ENCODE assay signal across 8 cellular contexts in genomic region chr13:46341112-46341711, GRCh38. TPM values are rescaled to one million over a fixed set of nuclear protein-coding genes. Genes with fewer than 3 reads are reported as not detected.
DNase-seq lines count a peak whose midpoint lies in the region; ATAC-seq and TF ChIP-seq lines count a peak whose summit lies in the region.

No MANE protein-coding gene starts in this region.

- peaks cover 18% of the 10 kb centered on the region for H3K36me3 Mint-ChIP-seq in stimulated activated naive CD8-positive, alpha-beta T cell treated with anti-CD3 and anti-CD28 coated beads, Interleukin-15, Interleukin-2, amounts not matched to agents 100 ng/mL and 50 ng/mL, for 24 hours (ENCODE audit: low read depth)
- H3K36me3 Mint-ChIP-seq in GM23338 (ENCODE audit: low read depth), result no peaks in the 10 kb centered on the region; the same call in 2 of the 3 replicates

- H3K36me3 ChIP-seq in Loucy (ENCODE audit: insufficient read depth, low read length) (peaks cover 5% of the 10 kb centered on the region; the same call in 1 of the 2 replicates), GM23338 (ENCODE audit: insufficient read depth) (no peaks in the 10 kb centered on the region), Karpas-422 (ENCODE audit: insufficient read depth, low read length) (no peaks in the 10 kb centered on the region), thyroid gland (no peaks in the 10 kb centered on the region)

- H3K27ac ChIP-seq in GM23338 (ENCODE audit: low read depth) (no peak overlapping the region), Karpas-422 (ENCODE audit: low read length) (no peak overlapping the region), thyroid gland (no peak overlapping the region)

- H3K27me3 Mint-ChIP-seq in stimulated activated naive CD8-positive, alpha-beta T cell treated with anti-CD3 and anti-CD28 coated beads, Interleukin-15, Interleukin-2, amounts not matched to agents 100 ng/mL and 50 ng/mL, for 24 hours, result no peaks in the 10 kb centered on the region
- no peaks in the 10 kb centered on the region for H3K27me3 Mint-ChIP-seq in GM23338 (ENCODE audit: insufficient read depth, low read depth, poor library complexity)

- H3K9me3 Mint-ChIP-seq in stimulated activated naive CD8-positive, alpha-beta T cell treated with anti-CD3 and anti-CD28 coated beads, Interleukin-15, Interleukin-2, amounts not matched to agents 100 ng/mL and 50 ng/mL, for 24 hours, result peaks cover 5% of the 10 kb centered on the region
- peaks cover 7% of the 10 kb centered on the region for H3K9me3 Mint-ChIP-seq in GM23338

- TF ChIP-seq CTCF in Loucy (conservative IDR thresholded peaks at IDR 0.05; ENCODE audit: low read length) (no peak), choroid plexus epithelial cell (conservative IDR thresholded peaks at IDR 0.05; ENCODE audit: low read depth, low read length) (no peak), GM23338 (conservative IDR thresholded peaks at IDR 0.05; ENCODE audit: low read depth in 2 of 2) (no peak), thyroid gland (IDR thresholded peaks at IDR 0.05) (no peak)

- peak overlapping the region; percentile 83 for H3K27ac Mint-ChIP-seq in stimulated activated naive CD8-positive, alpha-beta T cell treated with anti-CD3 and anti-CD28 coated beads, Interleukin-15, Interleukin-2, amounts not matched to agents 100 ng/mL and 50 ng/mL, for 24 hours
- no peak overlapping the region for H3K27ac Mint-ChIP-seq in GM23338

- H3K4me1 ChIP-seq in Loucy (ENCODE audit: insufficient read depth, low read length, poor library complexity, severe bottlenecking) (peaks cover 14% of the 10 kb centered on the region), GM23338 (ENCODE audit: insufficient read depth) (no peaks in the 10 kb centered on the region), Karpas-422 (ENCODE audit: low read length) (no peaks in the 10 kb centered on the region), thyroid gland (peaks cover 10 to 18% of the 10 kb centered on the region in 2 donors)

- no peak overlapping the region for H3K9ac ChIP-seq in Loucy (ENCODE audit: low read depth, low read length, poor library complexity, severe bottlenecking)
- H3K9ac ChIP-seq in Karpas-422 (ENCODE audit: low read length), result no peak overlapping the region

- peak; percentile 70 for ATAC-seq in GM21423 (IDR thresholded peaks at IDR 0.05; ENCODE audit: unreplicated experiment)
- ATAC-seq in GM23338, result no peak

- H3K79me2 ChIP-seq in Loucy (ENCODE audit: insufficient read depth, low read length), result no peaks in the 10 kb centered on the region
- no peaks in the 10 kb centered on the region for H3K79me2 ChIP-seq in GM23338 (replicated peaks; ENCODE audit: insufficient read depth)
- no peaks in the 10 kb centered on the region for H3K79me2 ChIP-seq in Karpas-422 (ENCODE audit: low read length)

- H3K9me2 ChIP-seq in Loucy (replicated peaks; ENCODE audit: low read depth, low read length), result no peaks in the 10 kb centered on the region
- H3K9me2 ChIP-seq in GM23338 (ENCODE audit: insufficient read depth), result no peaks in the 10 kb centered on the region
- no peaks in the 10 kb centered on the region for H3K9me2 ChIP-seq in Karpas-422 (replicated peaks; ENCODE audit: insufficient read depth, low read length)

- H3K9me3 ChIP-seq in Loucy (ENCODE audit: insufficient read depth, low read depth, low read length) (no peaks in the 10 kb centered on the region), Karpas-422 (ENCODE audit: low read length) (no peaks in the 10 kb centered on the region), thyroid gland (no peaks in the 10 kb centered on the region)

- H4K20me1 ChIP-seq in Loucy (ENCODE audit: insufficient read depth, low read length, poor library complexity, severe bottlenecking), result no peaks in the 10 kb centered on the region
- no peaks in the 10 kb centered on the region for H4K20me1 ChIP-seq in GM23338 (replicated peaks; ENCODE audit: insufficient read depth)
- no peaks in the 10 kb centered on the region for H4K20me1 ChIP-seq in Karpas-422 (ENCODE audit: insufficient read depth, low read depth, low read length)

- H3K4me3 ChIP-seq in Loucy (ENCODE audit: low read length, poor library complexity, severe bottlenecking) (no peak overlapping the region), choroid plexus epithelial cell (ENCODE audit: low read depth, low read length) (no peak overlapping the region), GM23338 (no peak overlapping the region), Karpas-422 (ENCODE audit: low read length) (no peak overlapping the region), thyroid gland (replicated peaks in 1 of 3) (no peak overlapping the region)

- peaks cover 59% of the 10 kb centered on the region for H3K4me1 Mint-ChIP-seq in stimulated activated naive CD8-positive, alpha-beta T cell treated with anti-CD3 and anti-CD28 coated beads, Interleukin-15, Interleukin-2, amounts not matched to agents 100 ng/mL and 50 ng/mL, for 24 hours (ENCODE audit: low read depth)
- no peaks in the 10 kb centered on the region for H3K4me1 Mint-ChIP-seq in GM23338

- H2AFZ ChIP-seq in Loucy (ENCODE audit: low read length), result peak overlapping the region; percentile 58
- no peak overlapping the region for H2AFZ ChIP-seq in GM23338
- H2AFZ ChIP-seq in Karpas-422 (ENCODE audit: low read length), result no peak overlapping the region

- no peaks in the 10 kb centered on the region for H3F3A ChIP-seq in Loucy (ENCODE audit: low read depth)
- no peaks in the 10 kb centered on the region for H3F3A ChIP-seq in GM23338 (replicated peaks; ENCODE audit: low read depth)

- TF ChIP-seq POLR2A in thyroid gland (IDR thresholded peaks at IDR 0.05), result no peak

- H3K4me3 Mint-ChIP-seq in stimulated activated naive CD8-positive, alpha-beta T cell treated with anti-CD3 and anti-CD28 coated beads, Interleukin-15, Interleukin-2, amounts not matched to agents 100 ng/mL and 50 ng/mL, for 24 hours, result peak overlapping the region; percentile 46
- H3K4me3 Mint-ChIP-seq in GM23338, result no peak overlapping the region

- H3K27me3 ChIP-seq in Loucy (ENCODE audit: insufficient read depth, low read length, poor library complexity, severe bottlenecking), result no peaks in the 10 kb centered on the region
- no peaks in the 10 kb centered on the region for H3K27me3 ChIP-seq in GM23338 (ENCODE audit: insufficient read depth)
- H3K27me3 ChIP-seq in Karpas-422 (ENCODE audit: low read length), result no peaks in the 10 kb centered on the region
- no peaks in the 10 kb centered on the region for H3K27me3 ChIP-seq in thyroid gland

- DNase-seq in EL (peak; percentile 80), choroid plexus epithelial cell (ENCODE audit: low read depth) (peak; percentile 78), GM23338 (ENCODE audit: low spot score) (no peak), Karpas-422 (no peak), thyroid gland (no peak)

- peak overlapping the region; percentile 25 for H3K4me2 ChIP-seq in Loucy (ENCODE audit: low read depth, low read length, poor library complexity, severe bottlenecking)
- no peak overlapping the region for H3K4me2 ChIP-seq in GM23338
- H3K4me2 ChIP-seq in Karpas-422 (ENCODE audit: low read depth, low read length, poor library complexity, severe bottlenecking), result no peak overlapping the region

- intact Hi-C loops in thyroid gland (cut with DNase I), result no loop called here

- 90 to 96% methylated on average over 1 of the region's 1 CpG for WGBS in thyroid gland, 2 donors

TF ChIP-seq in GM23338, 12 proteins besides CTCF, POLR2A, EP300 and RAD21 (continues in another document):
- TF ChIP-seq NANOG (IDR thresholded peaks at IDR 0.05; ENCODE audit: borderline replicate concordance), result no peak
- no peak for TF ChIP-seq ZNF114 (CRISPR knock-in tag; IDR thresholded peaks at IDR 0.05)
- TF ChIP-seq JUNB (IDR thresholded peaks at IDR 0.05; ENCODE audit: unreplicated experiment), result no peak

RNA-seq across cellular contexts. Expression of gene RUBCNL, which starts 45.8 kb away (rescaled TPM):
- 4.2 and 5.9 TPM in 2 replicates for total RNA-seq in GM23338 (2014; rRNA removed; shearing (Covaris generic))
- 2.9 and 4.2 TPM in 2 replicates for polyA plus RNA-seq in GM23338 (2016; fragmentation: Nextera tagmentation; extraction: Ambion mirVana)
- total RNA-seq in Karpas-422 (2014; rRNA removed; shearing (Covaris generic); ENCODE audit: low replicate concordance), result 0.14 TPM in 1 of 2 replicates, not detected in the other
- total RNA-seq in thyroid gland, result 1 to 10 TPM; 1.7 to 4.2 (median 2.8) TPM

Comparison
In these comparisons a context has a peak if more than half of its experiments do, and no peak if none do; other contexts are left out.
1. DNase-seq: peak in EL (single experiment) and choroid plexus epithelial cell (single experiment); none in GM23338 (single experiment), Karpas-422 (single experiment) and thyroid gland (0 of 2).